In the genomic region with DNA sequence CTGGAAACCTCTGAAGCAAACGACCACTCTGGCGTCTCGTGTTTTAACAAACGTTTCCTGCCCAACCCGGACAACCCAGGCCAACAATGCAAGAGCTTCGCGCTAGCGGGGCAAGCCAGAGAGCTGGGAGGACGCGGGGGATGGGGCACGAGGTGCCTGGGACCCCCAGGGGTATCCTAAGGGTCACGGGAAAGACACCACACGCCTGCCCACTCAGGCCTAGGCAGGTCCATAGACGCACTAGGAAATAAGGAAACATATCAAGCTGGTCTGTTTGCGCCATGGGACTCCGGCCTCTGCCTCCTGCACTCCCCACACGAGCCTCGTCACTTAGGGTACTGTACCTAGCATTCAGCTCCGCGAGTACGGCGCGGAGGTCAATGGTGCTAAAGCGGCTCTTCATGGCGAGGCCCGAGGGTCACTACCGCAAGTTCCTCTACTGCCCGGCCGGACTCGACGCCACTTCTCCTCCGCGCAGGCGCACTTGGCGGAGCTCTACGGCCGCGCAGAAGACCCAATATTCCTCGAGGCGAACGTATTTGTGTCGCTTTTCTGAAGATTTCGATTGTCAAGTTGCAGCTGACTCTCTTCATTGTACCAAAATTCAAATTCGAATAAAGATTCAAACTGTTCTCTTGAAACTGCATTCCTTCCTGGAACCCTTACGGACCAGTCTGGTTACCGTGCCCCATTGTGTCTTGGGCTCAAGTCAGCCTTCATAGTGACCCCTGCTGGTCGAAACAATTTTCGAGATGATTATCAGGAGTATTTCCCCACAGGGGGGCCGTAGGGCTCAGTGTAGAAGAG, we compare ENCODE assay signal across 1 cellular context.
TF ChIP-seq lines count a peak whose summit lies in the region.

A gene with protein sequence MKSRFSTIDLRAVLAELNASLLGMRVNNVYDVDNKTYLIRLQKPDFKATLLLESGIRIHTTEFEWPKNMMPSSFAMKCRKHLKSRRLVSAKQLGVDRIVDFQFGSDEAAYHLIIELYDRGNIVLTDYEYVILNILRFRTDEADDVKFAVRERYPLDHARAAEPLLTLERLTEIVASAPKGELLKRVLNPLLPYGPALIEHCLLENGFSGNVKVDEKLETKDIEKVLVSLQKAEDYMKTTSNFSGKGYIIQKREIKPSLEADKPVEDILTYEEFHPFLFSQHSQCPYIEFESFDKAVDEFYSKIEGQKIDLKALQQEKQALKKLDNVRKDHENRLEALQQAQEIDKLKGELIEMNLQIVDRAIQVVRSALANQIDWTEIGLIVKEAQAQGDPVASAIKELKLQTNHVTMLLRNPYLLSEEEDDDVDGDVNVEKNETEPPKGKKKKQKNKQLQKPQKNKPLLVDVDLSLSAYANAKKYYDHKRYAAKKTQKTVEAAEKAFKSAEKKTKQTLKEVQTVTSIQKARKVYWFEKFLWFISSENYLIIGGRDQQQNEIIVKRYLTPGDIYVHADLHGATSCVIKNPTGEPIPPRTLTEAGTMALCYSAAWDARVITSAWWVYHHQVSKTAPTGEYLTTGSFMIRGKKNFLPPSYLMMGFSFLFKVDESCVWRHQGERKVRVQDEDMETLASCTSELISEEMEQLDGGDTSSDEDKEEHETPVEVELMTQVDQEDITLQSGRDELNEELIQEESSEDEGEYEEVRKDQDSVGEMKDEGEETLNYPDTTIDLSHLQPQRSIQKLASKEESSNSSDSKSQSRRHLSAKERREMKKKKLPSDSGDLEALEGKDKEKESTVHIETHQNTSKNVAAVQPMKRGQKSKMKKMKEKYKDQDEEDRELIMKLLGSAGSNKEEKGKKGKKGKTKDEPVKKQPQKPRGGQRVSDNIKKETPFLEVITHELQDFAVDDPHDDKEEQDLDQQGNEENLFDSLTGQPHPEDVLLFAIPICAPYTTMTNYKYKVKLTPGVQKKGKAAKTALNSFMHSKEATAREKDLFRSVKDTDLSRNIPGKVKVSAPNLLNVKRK (minus strand): TSS at position 438 of the 807 bp plus-strand sequence. CDS start 35 bp downstream, at position 403.

TF ChIP-seq in HCT116, 20 proteins besides CTCF, POLR2A, EP300 and RAD21 (continued from another document):
- TF ChIP-seq, protein P1, sequence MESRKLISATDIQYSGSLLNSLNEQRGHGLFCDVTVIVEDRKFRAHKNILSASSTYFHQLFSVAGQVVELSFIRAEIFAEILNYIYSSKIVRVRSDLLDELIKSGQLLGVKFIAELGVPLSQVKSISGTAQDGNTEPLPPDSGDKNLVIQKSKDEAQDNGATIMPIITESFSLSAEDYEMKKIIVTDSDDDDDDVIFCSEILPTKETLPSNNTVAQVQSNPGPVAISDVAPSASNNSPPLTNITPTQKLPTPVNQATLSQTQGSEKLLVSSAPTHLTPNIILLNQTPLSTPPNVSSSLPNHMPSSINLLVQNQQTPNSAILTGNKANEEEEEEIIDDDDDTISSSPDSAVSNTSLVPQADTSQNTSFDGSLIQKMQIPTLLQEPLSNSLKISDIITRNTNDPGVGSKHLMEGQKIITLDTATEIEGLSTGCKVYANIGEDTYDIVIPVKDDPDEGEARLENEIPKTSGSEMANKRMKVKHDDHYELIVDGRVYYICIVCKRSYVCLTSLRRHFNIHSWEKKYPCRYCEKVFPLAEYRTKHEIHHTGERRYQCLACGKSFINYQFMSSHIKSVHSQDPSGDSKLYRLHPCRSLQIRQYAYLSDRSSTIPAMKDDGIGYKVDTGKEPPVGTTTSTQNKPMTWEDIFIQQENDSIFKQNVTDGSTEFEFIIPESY (IDR thresholded peaks at IDR 0.05; ENCODE audit: extremely low read depth, insufficient replicate concordance, low read length): peak; percentile 16
- TF ChIP-seq, protein P2, sequence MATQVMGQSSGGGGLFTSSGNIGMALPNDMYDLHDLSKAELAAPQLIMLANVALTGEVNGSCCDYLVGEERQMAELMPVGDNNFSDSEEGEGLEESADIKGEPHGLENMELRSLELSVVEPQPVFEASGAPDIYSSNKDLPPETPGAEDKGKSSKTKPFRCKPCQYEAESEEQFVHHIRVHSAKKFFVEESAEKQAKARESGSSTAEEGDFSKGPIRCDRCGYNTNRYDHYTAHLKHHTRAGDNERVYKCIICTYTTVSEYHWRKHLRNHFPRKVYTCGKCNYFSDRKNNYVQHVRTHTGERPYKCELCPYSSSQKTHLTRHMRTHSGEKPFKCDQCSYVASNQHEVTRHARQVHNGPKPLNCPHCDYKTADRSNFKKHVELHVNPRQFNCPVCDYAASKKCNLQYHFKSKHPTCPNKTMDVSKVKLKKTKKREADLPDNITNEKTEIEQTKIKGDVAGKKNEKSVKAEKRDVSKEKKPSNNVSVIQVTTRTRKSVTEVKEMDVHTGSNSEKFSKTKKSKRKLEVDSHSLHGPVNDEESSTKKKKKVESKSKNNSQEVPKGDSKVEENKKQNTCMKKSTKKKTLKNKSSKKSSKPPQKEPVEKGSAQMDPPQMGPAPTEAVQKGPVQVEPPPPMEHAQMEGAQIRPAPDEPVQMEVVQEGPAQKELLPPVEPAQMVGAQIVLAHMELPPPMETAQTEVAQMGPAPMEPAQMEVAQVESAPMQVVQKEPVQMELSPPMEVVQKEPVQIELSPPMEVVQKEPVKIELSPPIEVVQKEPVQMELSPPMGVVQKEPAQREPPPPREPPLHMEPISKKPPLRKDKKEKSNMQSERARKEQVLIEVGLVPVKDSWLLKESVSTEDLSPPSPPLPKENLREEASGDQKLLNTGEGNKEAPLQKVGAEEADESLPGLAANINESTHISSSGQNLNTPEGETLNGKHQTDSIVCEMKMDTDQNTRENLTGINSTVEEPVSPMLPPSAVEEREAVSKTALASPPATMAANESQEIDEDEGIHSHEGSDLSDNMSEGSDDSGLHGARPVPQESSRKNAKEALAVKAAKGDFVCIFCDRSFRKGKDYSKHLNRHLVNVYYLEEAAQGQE (IDR thresholded peaks at IDR 0.05; ENCODE audit: low read depth): no peak
- no peak for TF ChIP-seq TCF7L2 (IDR thresholded peaks at IDR 0.05; ENCODE audit: borderline replicate concordance, extremely low read depth, insufficient read depth, insufficient read length)
- TF ChIP-seq ELF1 (IDR thresholded peaks at IDR 0.05; ENCODE audit: borderline replicate concordance, low read depth): peak; percentile 43; the same call in 1 of the 2 replicates
- no peak for TF ChIP-seq EGR1 (IDR thresholded peaks at IDR 0.05; ENCODE audit: low read depth)
- TF ChIP-seq FOSL1 (IDR thresholded peaks at IDR 0.05; ENCODE audit: low read depth): no peak
- TF ChIP-seq, protein P3, sequence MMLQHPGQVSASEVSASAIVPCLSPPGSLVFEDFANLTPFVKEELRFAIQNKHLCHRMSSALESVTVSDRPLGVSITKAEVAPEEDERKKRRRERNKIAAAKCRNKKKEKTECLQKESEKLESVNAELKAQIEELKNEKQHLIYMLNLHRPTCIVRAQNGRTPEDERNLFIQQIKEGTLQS (IDR thresholded peaks at IDR 0.05): no peak
- peak; percentile 26; the same call in 1 of the 2 replicates for TF ChIP-seq SP1 (IDR thresholded peaks at IDR 0.05; ENCODE audit: low read depth)
- TF ChIP-seq, protein P4, sequence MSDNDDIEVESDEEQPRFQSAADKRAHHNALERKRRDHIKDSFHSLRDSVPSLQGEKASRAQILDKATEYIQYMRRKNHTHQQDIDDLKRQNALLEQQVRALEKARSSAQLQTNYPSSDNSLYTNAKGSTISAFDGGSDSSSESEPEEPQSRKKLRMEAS (IDR thresholded peaks at IDR 0.05): peak; percentile 65
- TF ChIP-seq EZH2 (IDR thresholded peaks at IDR 0.05): no peak
- no peak for TF ChIP-seq ZNF274 (IDR thresholded peaks at IDR 0.05; ENCODE audit: low read depth, low read length)
- TF ChIP-seq CBX3 (IDR thresholded peaks at IDR 0.05; ENCODE audit: low read depth): peak; percentile 86; the same call in 1 of the 2 replicates
- TF ChIP-seq SRF (IDR thresholded peaks at IDR 0.05; ENCODE audit: low read depth): no peak
- TF ChIP-seq YY1 (IDR thresholded peaks at IDR 0.05; ENCODE audit: extremely low read depth, insufficient replicate concordance, low read depth, low read length): no peak
- TF ChIP-seq CEBPB (IDR thresholded peaks at IDR 0.05; ENCODE audit: low read depth): no peak
- TF ChIP-seq EZH2phosphoT487 (IDR thresholded peaks at IDR 0.05; ENCODE audit: borderline replicate concordance): no peak
